1 cellular context compared by ENCODE assay signal in genomic region chr17:82037113-82037888, GRCh38.
TF ChIP-seq lines count a peak whose summit lies in the region.

DCXR (minus strand) TSS chr17:82037697; CDS start chr17:82037682, 15 bp downstream.

TF ChIP-seq in HEK293, 187 proteins besides CTCF, POLR2A, EP300 and RAD21 (continued from another document and continues in another):
- TF ChIP-seq ZNF18 (tag by site-specific recombination; IDR thresholded peaks at IDR 0.05), result no peak
- peak; percentile 91 for TF ChIP-seq SP7 (tag by site-specific recombination; IDR thresholded peaks at IDR 0.05)
- TF ChIP-seq ZNF843 (tag by site-specific recombination; IDR thresholded peaks at IDR 0.05), result peak; percentile 62; the same call in 1 of the 2 replicates
- no peak; the same call in 1 of the 2 replicates for TF ChIP-seq ZNF223 (tag by site-specific recombination; IDR thresholded peaks at IDR 0.05)
- no peak for TF ChIP-seq SETDB1 (IDR thresholded peaks at IDR 0.05; ENCODE audit: insufficient read length, low read length)
- TF ChIP-seq ELK4 (IDR thresholded peaks at IDR 0.05; ENCODE audit: borderline replicate concordance, low read depth, low read length), result no peak
- no peak; the same call in 1 of the 2 replicates for TF ChIP-seq KLF7 (tag by site-specific recombination; IDR thresholded peaks at IDR 0.05; ENCODE audit: borderline replicate concordance)
- no peak for TF ChIP-seq ZNF202 (tag by site-specific recombination; IDR thresholded peaks at IDR 0.05; ENCODE audit: borderline replicate concordance)
- peak; percentile 89; the same call in 1 of the 2 replicates for TF ChIP-seq ZSCAN5A (tag by site-specific recombination; IDR thresholded peaks at IDR 0.05)
- no peak for TF ChIP-seq ZNF488 (tag by site-specific recombination; IDR thresholded peaks at IDR 0.05)
- TF ChIP-seq KLF17 (tag by site-specific recombination; IDR thresholded peaks at IDR 0.05), result peak; percentile 85
- TF ChIP-seq ZNF121 (tag by site-specific recombination; IDR thresholded peaks at IDR 0.05), result no peak
- TF ChIP-seq ZBTB7A (tag by site-specific recombination; IDR thresholded peaks at IDR 0.05; ENCODE audit: low read depth), result no peak; the same call in 1 of the 2 replicates
- TF ChIP-seq ZNF777 (tag by site-specific recombination; IDR thresholded peaks at IDR 0.05; ENCODE audit: borderline replicate concordance), result no peak
- TF ChIP-seq ZNF362 (tag by site-specific recombination; IDR thresholded peaks at IDR 0.05), result no peak
- TF ChIP-seq ZNF155 (tag by site-specific recombination; IDR thresholded peaks at IDR 0.05), result no peak
- TF ChIP-seq PRDM10 (tag by site-specific recombination; IDR thresholded peaks at IDR 0.05), result peak; percentile 35
- TF ChIP-seq ZNF248 (tag by site-specific recombination; IDR thresholded peaks at IDR 0.05), result no peak
- peak; percentile 97 for TF ChIP-seq ZBTB26 (tag by site-specific recombination; optimal IDR thresholded peaks at IDR 0.05)
- no peak for TF ChIP-seq SCRT1 (tag by site-specific recombination; IDR thresholded peaks at IDR 0.05; ENCODE audit: borderline replicate concordance)
- TF ChIP-seq PRDM2 (tag by site-specific recombination; IDR thresholded peaks at IDR 0.05; ENCODE audit: borderline replicate concordance), result no peak
- TF ChIP-seq ZNF704 (tag by site-specific recombination; IDR thresholded peaks at IDR 0.05), result no peak
- 0 out of 2 replicates have a peak, but pooled peaks have one; percentile 51 for TF ChIP-seq ZNF785 (tag by site-specific recombination; IDR thresholded peaks at IDR 0.05)
- TF ChIP-seq ZNF837 (tag by site-specific recombination; IDR thresholded peaks at IDR 0.05), result no peak
- no peak for TF ChIP-seq ZBTB48 (tag by site-specific recombination; IDR thresholded peaks at IDR 0.05)
- no peak for TF ChIP-seq ZNF354C (tag by site-specific recombination; IDR thresholded peaks at IDR 0.05; ENCODE audit: borderline replicate concordance, low read depth)
- TF ChIP-seq ZNF423 (tag by site-specific recombination; IDR thresholded peaks at IDR 0.05), result no peak
- no peak for TF ChIP-seq ZNF366 (tag by site-specific recombination; conservative IDR thresholded peaks at IDR 0.05)
- peak; percentile 92 for TF ChIP-seq SP3 (tag by site-specific recombination; IDR thresholded peaks at IDR 0.05)
- TF ChIP-seq ZNF514 (tag by site-specific recombination; IDR thresholded peaks at IDR 0.05), result no peak
- TF ChIP-seq MZF1 (tag by site-specific recombination; IDR thresholded peaks at IDR 0.05; ENCODE audit: borderline replicate concordance), result no peak
- TF ChIP-seq ZNF416 (tag by site-specific recombination; IDR thresholded peaks at IDR 0.05), result no peak
- peak; percentile 89 for TF ChIP-seq ZNF2 (tag by site-specific recombination; IDR thresholded peaks at IDR 0.05)
- no peak for TF ChIP-seq ZNF792 (tag by site-specific recombination; IDR thresholded peaks at IDR 0.05)
- peak; percentile 90 for TF ChIP-seq EGR2 (tag by site-specific recombination; IDR thresholded peaks at IDR 0.05; ENCODE audit: low read depth)
- TF ChIP-seq ZNF707 (tag by site-specific recombination; IDR thresholded peaks at IDR 0.05), result no peak
- no peak for TF ChIP-seq SALL2 (tag by site-specific recombination; IDR thresholded peaks at IDR 0.05; ENCODE audit: borderline replicate concordance)
- TF ChIP-seq GLIS1 (tag by site-specific recombination; IDR thresholded peaks at IDR 0.05), result peak; percentile 69
- no peak; the same call in 1 of the 2 replicates for TF ChIP-seq ZNF585B (tag by site-specific recombination; IDR thresholded peaks at IDR 0.05)
- peak; percentile 51; the same call in 1 of the 2 replicates for TF ChIP-seq ZNF76 (tag by site-specific recombination; IDR thresholded peaks at IDR 0.05; ENCODE audit: borderline replicate concordance, low read depth)
- TF ChIP-seq ZNF623 (tag by site-specific recombination; IDR thresholded peaks at IDR 0.05), result no peak
- TF ChIP-seq KLF9 (tag by site-specific recombination; IDR thresholded peaks at IDR 0.05; ENCODE audit: low read depth), result peak; percentile 81
- TF ChIP-seq ZNF600 (tag by site-specific recombination; IDR thresholded peaks at IDR 0.05), result peak; percentile 98
- TF ChIP-seq ZXDB (tag by site-specific recombination; IDR thresholded peaks at IDR 0.05), result no peak
